8 cellular contexts compared by ENCODE assay signal in genomic region chr7:123865517-123866117, GRCh38. TPM values are rescaled to one million over a fixed set of nuclear protein-coding genes. Genes with fewer than 3 reads are reported as not detected.
DNase-seq lines count a peak whose midpoint lies in the region; ATAC-seq lines count a peak whose summit lies in the region.

No MANE protein-coding gene starts in this region.

- H3K36me3 Mint-ChIP-seq in activated T-helper 1 cell treated with anti-CD3 and anti-CD28 coated beads, Interleukin-12 subunit alpha, Interleukin-12 subunit beta, Interleukin-2, Interleukin-4 antibody, amounts not matched to agents 30 ng/mL and 10 ng/mL and 1 ng/mL, durations not matched to agents 14 hours and 24 hours and 36 hours (ENCODE audit: low read depth), result no peaks in the 10 kb centered on the region
- no peaks in the 10 kb centered on the region for H3K36me3 Mint-ChIP-seq in activated T-helper 2 cell treated with anti-CD3 and anti-CD28 coated beads, Interferon-gamma antibody, Interleukin-2, Interleukin-4, amounts not matched to agents 10 μg/mL and 5 μg/mL and 100 μg/mL, durations not matched to agents 14 hours and 24 hours and 36 hours (ENCODE audit: low read depth)

- H3K27ac Mint-ChIP-seq in activated T-helper 1 cell treated with anti-CD3 and anti-CD28 coated beads, Interleukin-12 subunit alpha, Interleukin-12 subunit beta, Interleukin-2, Interleukin-4 antibody, amounts not matched to agents 30 ng/mL and 10 ng/mL and 1 ng/mL, durations not matched to agents 14 hours and 24 hours and 36 hours, result no peak overlapping the region
- no peak overlapping the region for H3K27ac Mint-ChIP-seq in activated T-helper 2 cell treated with anti-CD3 and anti-CD28 coated beads, Interferon-gamma antibody, Interleukin-2, Interleukin-4, amounts not matched to agents 10 μg/mL and 5 μg/mL and 100 μg/mL, durations not matched to agents 14 hours and 24 hours and 36 hours

- no peaks in the 10 kb centered on the region for H3K4me1 Mint-ChIP-seq in activated T-helper 1 cell treated with anti-CD3 and anti-CD28 coated beads, Interleukin-12 subunit alpha, Interleukin-12 subunit beta, Interleukin-2, Interleukin-4 antibody, amounts not matched to agents 30 ng/mL and 10 ng/mL and 1 ng/mL, durations not matched to agents 14 hours and 24 hours and 36 hours (ENCODE audit: low read depth)
- H3K4me1 Mint-ChIP-seq in activated T-helper 2 cell treated with anti-CD3 and anti-CD28 coated beads, Interferon-gamma antibody, Interleukin-2, Interleukin-4, amounts not matched to agents 10 μg/mL and 5 μg/mL and 100 μg/mL, durations not matched to agents 14 hours and 24 hours and 36 hours (ENCODE audit: low read depth), result no peaks in the 10 kb centered on the region

- intact Hi-C loops in activated T-helper 1 cell treated with anti-CD3 and anti-CD28 coated beads, Interleukin-12 subunit alpha, Interleukin-12 subunit beta, Interleukin-2, Interleukin-4 antibody, amounts not matched to agents 30 ng/mL and 10 ng/mL and 1 ng/mL, durations not matched to agents 14 hours and 24 hours and 36 hours (cut with micrococcal nuclease), result loop anchor here (1.0 kb wide), 6 partner anchors 41 to 991 kb away; no protein-coding TSS in a partner anchor
- intact Hi-C loops in activated T-helper 2 cell treated with anti-CD3 and anti-CD28 coated beads, Interferon-gamma antibody, Interleukin-2, Interleukin-4, amounts not matched to agents 10 μg/mL and 5 μg/mL and 100 μg/mL, durations not matched to agents 14 hours and 24 hours and 36 hours (cut with micrococcal nuclease), result loop anchor here (1.0 to 5.0 kb wide), 4 partner anchors 67 to 373 kb away; no protein-coding TSS in a partner anchor

- H3K9me3 Mint-ChIP-seq in activated T-helper 1 cell treated with anti-CD3 and anti-CD28 coated beads, Interleukin-12 subunit alpha, Interleukin-12 subunit beta, Interleukin-2, Interleukin-4 antibody, amounts not matched to agents 30 ng/mL and 10 ng/mL and 1 ng/mL, durations not matched to agents 14 hours and 24 hours and 36 hours, result no peaks in the 10 kb centered on the region
- H3K9me3 Mint-ChIP-seq in activated T-helper 2 cell treated with anti-CD3 and anti-CD28 coated beads, Interferon-gamma antibody, Interleukin-2, Interleukin-4, amounts not matched to agents 10 μg/mL and 5 μg/mL and 100 μg/mL, durations not matched to agents 14 hours and 24 hours and 36 hours, result no peaks in the 10 kb centered on the region

- no peaks in the 10 kb centered on the region for H3K27me3 Mint-ChIP-seq in activated T-helper 1 cell treated with anti-CD3 and anti-CD28 coated beads, Interleukin-12 subunit alpha, Interleukin-12 subunit beta, Interleukin-2, Interleukin-4 antibody, amounts not matched to agents 30 ng/mL and 10 ng/mL and 1 ng/mL, durations not matched to agents 14 hours and 24 hours and 36 hours (ENCODE audit: insufficient read depth)
- H3K27me3 Mint-ChIP-seq in activated T-helper 2 cell treated with anti-CD3 and anti-CD28 coated beads, Interferon-gamma antibody, Interleukin-2, Interleukin-4, amounts not matched to agents 10 μg/mL and 5 μg/mL and 100 μg/mL, durations not matched to agents 14 hours and 24 hours and 36 hours (ENCODE audit: low read depth), result peaks cover 4% of the 10 kb centered on the region

- no peak overlapping the region for H3K4me3 Mint-ChIP-seq in activated T-helper 1 cell treated with anti-CD3 and anti-CD28 coated beads, Interleukin-12 subunit alpha, Interleukin-12 subunit beta, Interleukin-2, Interleukin-4 antibody, amounts not matched to agents 30 ng/mL and 10 ng/mL and 1 ng/mL, durations not matched to agents 14 hours and 24 hours and 36 hours
- no peak overlapping the region for H3K4me3 Mint-ChIP-seq in activated T-helper 2 cell treated with anti-CD3 and anti-CD28 coated beads, Interferon-gamma antibody, Interleukin-2, Interleukin-4, amounts not matched to agents 10 μg/mL and 5 μg/mL and 100 μg/mL, durations not matched to agents 14 hours and 24 hours and 36 hours (ENCODE audit: low read depth)

- ATAC-seq in GM19372 (IDR thresholded peaks at IDR 0.05; ENCODE audit: low read depth, unreplicated experiment) (peak; percentile 89), HG03354 (IDR thresholded peaks at IDR 0.05; ENCODE audit: poor library complexity, severe bottlenecking, unreplicated experiment) (peak; percentile 94)

- DNase-seq in DMS153 treated with DMSO at 0.1 percent for 48 hours (lab: John Stamatoyannopoulos, UW; ENCODE audit: unreplicated experiment), result peak; percentile 14
- DNase-seq in NCI-H748 (lab: John Stamatoyannopoulos, UW; ENCODE audit: unreplicated experiment), result peak; percentile 62
- DNase-seq in activated T-helper 1 cell treated with anti-CD3 and anti-CD28 coated beads, Interleukin-12 subunit alpha, Interleukin-12 subunit beta, Interleukin-2, Interleukin-4 antibody, amounts not matched to agents 30 ng/mL and 10 ng/mL and 1 ng/mL, durations not matched to agents 14 hours and 24 hours and 36 hours (ENCODE audit: low spot score), result peak; percentile 9
- DNase-seq in germinal center (ENCODE audit: low spot score), result peak; percentile 6
- peak; percentile 73 for DNase-seq in pons (ENCODE audit: low spot score)
- DNase-seq in activated T-helper 2 cell treated with anti-CD3 and anti-CD28 coated beads, Interferon-gamma antibody, Interleukin-2, Interleukin-4, amounts not matched to agents 10 μg/mL and 5 μg/mL and 100 μg/mL, durations not matched to agents 14 hours and 24 hours and 36 hours (ENCODE audit: low spot score), result no peak

RNA-seq across cellular contexts. Expression of gene HYAL4, which starts 20.6 kb away (rescaled TPM):
- not detected in 2 replicates for total RNA-seq in activated T-helper 1 cell treated with anti-CD3 and anti-CD28 coated beads, Interleukin-12 subunit alpha, Interleukin-12 subunit beta, Interleukin-2, Interleukin-4 antibody, amounts not matched to agents 30 ng/mL and 10 ng/mL and 1 ng/mL, durations not matched to agents 14 hours and 24 hours and 36 hours
- total RNA-seq in activated T-helper 2 cell treated with anti-CD3 and anti-CD28 coated beads, Interferon-gamma antibody, Interleukin-2, Interleukin-4, amounts not matched to agents 10 μg/mL and 5 μg/mL and 100 μg/mL, durations not matched to agents 14 hours and 24 hours and 36 hours, result not detected in 2 replicates

RNA-seq across cellular contexts. Expression of gene SPAM1, which starts 59.4 kb away (rescaled TPM):
- total RNA-seq in activated T-helper 1 cell treated with anti-CD3 and anti-CD28 coated beads, Interleukin-12 subunit alpha, Interleukin-12 subunit beta, Interleukin-2, Interleukin-4 antibody, amounts not matched to agents 30 ng/mL and 10 ng/mL and 1 ng/mL, durations not matched to agents 14 hours and 24 hours and 36 hours, result not detected in 2 replicates
- not detected in 2 replicates for total RNA-seq in activated T-helper 2 cell treated with anti-CD3 and anti-CD28 coated beads, Interferon-gamma antibody, Interleukin-2, Interleukin-4, amounts not matched to agents 10 μg/mL and 5 μg/mL and 100 μg/mL, durations not matched to agents 14 hours and 24 hours and 36 hours
